ENCODE assay signal across 1 cellular context in the genomic region with DNA sequence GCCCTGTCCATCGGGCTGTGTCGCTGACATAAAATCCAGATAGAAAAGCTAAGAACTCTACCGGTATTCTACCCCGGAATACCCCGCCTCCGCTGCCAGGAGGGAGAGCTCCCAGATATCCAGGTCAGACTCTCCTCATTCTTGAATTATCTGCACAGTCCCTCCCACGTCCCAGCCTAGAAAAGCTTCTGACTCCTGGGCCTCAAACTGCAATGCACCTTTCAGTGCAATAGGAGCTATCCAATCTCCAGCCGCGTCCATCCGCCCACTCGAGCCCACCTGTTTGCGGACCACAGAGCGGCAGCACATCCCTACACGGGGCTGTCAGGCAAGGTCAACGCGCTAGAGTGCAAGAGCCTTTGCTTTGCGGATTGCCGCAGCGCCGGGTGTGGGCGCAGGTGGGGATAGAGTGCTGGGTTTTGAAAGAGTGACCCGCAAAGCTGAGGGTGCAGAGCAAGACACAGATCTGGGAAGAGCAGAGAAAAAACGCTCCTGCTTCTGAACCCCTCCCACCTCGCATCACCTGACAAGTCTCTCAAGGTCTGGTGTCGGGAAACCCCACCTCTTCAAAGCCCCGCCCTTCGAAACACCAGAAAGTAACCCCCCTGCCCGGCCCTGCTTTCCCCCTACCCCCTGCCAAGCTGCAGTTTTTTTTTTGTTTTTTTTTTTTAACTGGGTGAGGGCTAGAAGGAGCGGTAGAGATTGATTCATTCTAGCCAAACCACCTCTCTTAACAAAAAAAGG.
TF ChIP-seq lines count a peak whose summit lies in the region.

No MANE protein-coding gene starts in this region.

TF ChIP-seq in HepG2, 621 proteins besides CTCF, POLR2A, EP300 and RAD21 (continued from another document and continues in another):
- TF ChIP-seq, protein P1, sequence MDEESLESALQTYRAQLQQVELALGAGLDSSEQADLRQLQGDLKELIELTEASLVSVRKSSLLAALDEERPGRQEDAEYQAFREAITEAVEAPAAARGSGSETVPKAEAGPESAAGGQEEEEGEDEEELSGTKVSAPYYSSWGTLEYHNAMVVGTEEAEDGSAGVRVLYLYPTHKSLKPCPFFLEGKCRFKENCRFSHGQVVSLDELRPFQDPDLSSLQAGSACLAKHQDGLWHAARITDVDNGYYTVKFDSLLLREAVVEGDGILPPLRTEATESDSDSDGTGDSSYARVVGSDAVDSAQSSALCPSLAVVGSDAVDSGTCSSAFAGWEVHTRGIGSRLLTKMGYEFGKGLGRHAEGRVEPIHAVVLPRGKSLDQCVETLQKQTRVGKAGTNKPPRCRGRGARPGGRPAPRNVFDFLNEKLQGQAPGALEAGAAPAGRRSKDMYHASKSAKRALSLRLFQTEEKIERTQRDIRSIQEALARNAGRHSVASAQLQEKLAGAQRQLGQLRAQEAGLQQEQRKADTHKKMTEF (CRISPR knock-in tag; IDR thresholded peaks at IDR 0.05), result no peak
- TF ChIP-seq ZNF263 (CRISPR knock-in tag; IDR thresholded peaks at IDR 0.05) (no peak), TEAD3 (CRISPR knock-in tag; optimal IDR thresholded peaks at IDR 0.05; ENCODE audit: borderline replicate concordance) (peak; percentile 59), TBL1XR1 (IDR thresholded peaks at IDR 0.05; ENCODE audit: borderline replicate concordance, low read length, partially characterized antibody) (no peak), ZNF552 (CRISPR knock-in tag; IDR thresholded peaks at IDR 0.05; ENCODE audit: borderline replicate concordance) (no peak), KMT2A (CRISPR knock-in tag; IDR thresholded peaks at IDR 0.05) (peak; percentile 72), HOXD1 (CRISPR knock-in tag; IDR thresholded peaks at IDR 0.05) (no peak), ZNF331 (CRISPR knock-in tag; IDR thresholded peaks at IDR 0.05) (peak; percentile 42; the same call in 1 of the 2 replicates), RFX1 (IDR thresholded peaks at IDR 0.05) (no peak), RBM39 (IDR thresholded peaks at IDR 0.05; ENCODE audit: low read depth, low read length, poor library complexity, severe bottlenecking) (no peak), ATAD3A (CRISPR knock-in tag; IDR thresholded peaks at IDR 0.05) (no peak), SP2 (CRISPR knock-in tag; IDR thresholded peaks at IDR 0.05) (no peak), ZNF569 (CRISPR knock-in tag; IDR thresholded peaks at IDR 0.05; ENCODE audit: borderline replicate concordance) (no peak), ZNF720 (CRISPR knock-in tag; IDR thresholded peaks at IDR 0.05) (no peak), AHR (CRISPR knock-in tag; IDR thresholded peaks at IDR 0.05) (no peak), ZNF34 (CRISPR knock-in tag; IDR thresholded peaks at IDR 0.05; ENCODE audit: borderline replicate concordance) (0 out of 2 replicates have a peak, but pooled peaks have one; percentile 11), MED1 (CRISPR knock-in tag; IDR thresholded peaks at IDR 0.05) (peak; percentile 32; the same call in 1 of the 2 replicates), GLI4 (CRISPR knock-in tag; IDR thresholded peaks at IDR 0.05; ENCODE audit: borderline replicate concordance) (no peak), ZNF33B (CRISPR knock-in tag; IDR thresholded peaks at IDR 0.05) (no peak; the same call in 1 of the 2 replicates), ZNF607 (CRISPR knock-in tag; IDR thresholded peaks at IDR 0.05; ENCODE audit: borderline replicate concordance) (no peak; the same call in none of the 2 replicates), KLF6 (CRISPR knock-in tag; IDR thresholded peaks at IDR 0.05) (no peak), ZNF619 (CRISPR knock-in tag; IDR thresholded peaks at IDR 0.05) (no peak), SMAD3 (CRISPR knock-in tag; IDR thresholded peaks at IDR 0.05) (no peak), ZNF724P (CRISPR knock-in tag; IDR thresholded peaks at IDR 0.05; ENCODE audit: borderline replicate concordance) (no peak), CC2D1A (CRISPR knock-in tag; IDR thresholded peaks at IDR 0.05) (no peak), ZFP82 (CRISPR knock-in tag; IDR thresholded peaks at IDR 0.05; ENCODE audit: borderline replicate concordance) (no peak), HMG20A (CRISPR knock-in tag; IDR thresholded peaks at IDR 0.05; ENCODE audit: borderline replicate concordance) (no peak), ZNF660 (CRISPR knock-in tag; IDR thresholded peaks at IDR 0.05; ENCODE audit: borderline replicate concordance, low read depth) (no peak), ZNF33A (CRISPR knock-in tag; IDR thresholded peaks at IDR 0.05; ENCODE audit: borderline replicate concordance) (no peak)
- TF ChIP-seq, protein P2, sequence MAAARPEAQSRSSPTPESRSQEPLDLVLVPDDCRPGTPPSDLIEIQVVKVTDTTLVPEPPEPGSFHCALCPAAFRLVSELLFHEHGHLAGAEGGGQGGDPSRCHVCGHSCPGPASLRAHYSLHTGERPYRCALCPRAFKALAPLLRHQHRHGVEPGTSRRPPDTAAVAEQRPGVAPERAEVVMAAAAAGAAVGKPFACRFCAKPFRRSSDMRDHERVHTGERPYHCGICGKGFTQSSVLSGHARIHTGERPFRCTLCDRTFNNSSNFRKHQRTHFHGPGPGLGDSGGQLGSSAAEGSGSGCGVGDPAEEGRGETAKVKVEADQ (CRISPR knock-in tag; IDR thresholded peaks at IDR 0.05; ENCODE audit: borderline replicate concordance), result no peak
- TF ChIP-seq, protein P3, sequence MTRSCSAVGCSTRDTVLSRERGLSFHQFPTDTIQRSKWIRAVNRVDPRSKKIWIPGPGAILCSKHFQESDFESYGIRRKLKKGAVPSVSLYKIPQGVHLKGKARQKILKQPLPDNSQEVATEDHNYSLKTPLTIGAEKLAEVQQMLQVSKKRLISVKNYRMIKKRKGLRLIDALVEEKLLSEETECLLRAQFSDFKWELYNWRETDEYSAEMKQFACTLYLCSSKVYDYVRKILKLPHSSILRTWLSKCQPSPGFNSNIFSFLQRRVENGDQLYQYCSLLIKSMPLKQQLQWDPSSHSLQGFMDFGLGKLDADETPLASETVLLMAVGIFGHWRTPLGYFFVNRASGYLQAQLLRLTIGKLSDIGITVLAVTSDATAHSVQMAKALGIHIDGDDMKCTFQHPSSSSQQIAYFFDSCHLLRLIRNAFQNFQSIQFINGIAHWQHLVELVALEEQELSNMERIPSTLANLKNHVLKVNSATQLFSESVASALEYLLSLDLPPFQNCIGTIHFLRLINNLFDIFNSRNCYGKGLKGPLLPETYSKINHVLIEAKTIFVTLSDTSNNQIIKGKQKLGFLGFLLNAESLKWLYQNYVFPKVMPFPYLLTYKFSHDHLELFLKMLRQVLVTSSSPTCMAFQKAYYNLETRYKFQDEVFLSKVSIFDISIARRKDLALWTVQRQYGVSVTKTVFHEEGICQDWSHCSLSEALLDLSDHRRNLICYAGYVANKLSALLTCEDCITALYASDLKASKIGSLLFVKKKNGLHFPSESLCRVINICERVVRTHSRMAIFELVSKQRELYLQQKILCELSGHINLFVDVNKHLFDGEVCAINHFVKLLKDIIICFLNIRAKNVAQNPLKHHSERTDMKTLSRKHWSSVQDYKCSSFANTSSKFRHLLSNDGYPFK (CRISPR knock-in tag; IDR thresholded peaks at IDR 0.05; ENCODE audit: borderline replicate concordance), result no peak
- TF ChIP-seq, protein P4, sequence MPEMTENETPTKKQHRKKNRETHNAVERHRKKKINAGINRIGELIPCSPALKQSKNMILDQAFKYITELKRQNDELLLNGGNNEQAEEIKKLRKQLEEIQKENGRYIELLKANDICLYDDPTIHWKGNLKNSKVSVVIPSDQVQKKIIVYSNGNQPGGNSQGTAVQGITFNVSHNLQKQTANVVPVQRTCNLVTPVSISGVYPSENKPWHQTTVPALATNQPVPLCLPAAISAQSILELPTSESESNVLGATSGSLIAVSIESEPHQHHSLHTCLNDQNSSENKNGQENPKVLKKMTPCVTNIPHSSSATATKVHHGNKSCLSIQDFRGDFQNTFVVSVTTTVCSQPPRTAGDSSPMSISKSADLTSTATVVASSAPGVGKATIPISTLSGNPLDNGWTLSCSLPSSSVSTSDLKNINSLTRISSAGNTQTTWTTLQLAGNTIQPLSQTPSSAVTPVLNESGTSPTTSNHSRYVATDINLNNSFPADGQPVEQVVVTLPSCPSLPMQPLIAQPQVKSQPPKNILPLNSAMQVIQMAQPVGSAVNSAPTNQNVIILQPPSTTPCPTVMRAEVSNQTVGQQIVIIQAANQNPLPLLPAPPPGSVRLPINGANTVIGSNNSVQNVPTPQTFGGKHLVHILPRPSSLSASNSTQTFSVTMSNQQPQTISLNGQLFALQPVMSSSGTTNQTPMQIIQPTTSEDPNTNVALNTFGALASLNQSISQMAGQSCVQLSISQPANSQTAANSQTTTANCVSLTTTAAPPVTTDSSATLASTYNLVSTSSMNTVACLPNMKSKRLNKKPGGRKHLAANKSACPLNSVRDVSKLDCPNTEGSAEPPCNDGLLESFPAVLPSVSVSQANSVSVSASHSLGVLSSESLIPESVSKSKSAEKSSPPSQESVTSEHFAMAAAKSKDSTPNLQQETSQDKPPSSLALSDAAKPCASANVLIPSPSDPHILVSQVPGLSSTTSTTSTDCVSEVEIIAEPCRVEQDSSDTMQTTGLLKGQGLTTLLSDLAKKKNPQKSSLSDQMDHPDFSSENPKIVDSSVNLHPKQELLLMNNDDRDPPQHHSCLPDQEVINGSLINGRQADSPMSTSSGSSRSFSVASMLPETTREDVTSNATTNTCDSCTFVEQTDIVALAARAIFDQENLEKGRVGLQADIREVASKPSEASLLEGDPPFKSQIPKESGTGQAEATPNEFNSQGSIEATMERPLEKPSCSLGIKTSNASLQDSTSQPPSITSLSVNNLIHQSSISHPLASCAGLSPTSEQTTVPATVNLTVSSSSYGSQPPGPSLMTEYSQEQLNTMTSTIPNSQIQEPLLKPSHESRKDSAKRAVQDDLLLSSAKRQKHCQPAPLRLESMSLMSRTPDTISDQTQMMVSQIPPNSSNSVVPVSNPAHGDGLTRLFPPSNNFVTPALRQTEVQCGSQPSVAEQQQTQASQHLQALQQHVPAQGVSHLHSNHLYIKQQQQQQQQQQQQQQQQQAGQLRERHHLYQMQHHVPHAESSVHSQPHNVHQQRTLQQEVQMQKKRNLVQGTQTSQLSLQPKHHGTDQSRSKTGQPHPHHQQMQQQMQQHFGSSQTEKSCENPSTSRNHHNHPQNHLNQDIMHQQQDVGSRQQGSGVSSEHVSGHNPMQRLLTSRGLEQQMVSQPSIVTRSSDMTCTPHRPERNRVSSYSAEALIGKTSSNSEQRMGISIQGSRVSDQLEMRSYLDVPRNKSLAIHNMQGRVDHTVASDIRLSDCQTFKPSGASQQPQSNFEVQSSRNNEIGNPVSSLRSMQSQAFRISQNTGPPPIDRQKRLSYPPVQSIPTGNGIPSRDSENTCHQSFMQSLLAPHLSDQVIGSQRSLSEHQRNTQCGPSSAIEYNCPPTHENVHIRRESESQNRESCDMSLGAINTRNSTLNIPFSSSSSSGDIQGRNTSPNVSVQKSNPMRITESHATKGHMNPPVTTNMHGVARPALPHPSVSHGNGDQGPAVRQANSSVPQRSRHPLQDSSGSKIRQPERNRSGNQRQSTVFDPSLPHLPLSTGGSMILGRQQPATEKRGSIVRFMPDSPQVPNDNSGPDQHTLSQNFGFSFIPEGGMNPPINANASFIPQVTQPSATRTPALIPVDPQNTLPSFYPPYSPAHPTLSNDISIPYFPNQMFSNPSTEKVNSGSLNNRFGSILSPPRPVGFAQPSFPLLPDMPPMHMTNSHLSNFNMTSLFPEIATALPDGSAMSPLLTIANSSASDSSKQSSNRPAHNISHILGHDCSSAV (CRISPR knock-in tag; IDR thresholded peaks at IDR 0.05; ENCODE audit: borderline replicate concordance), result no peak
- TF ChIP-seq, protein P5, sequence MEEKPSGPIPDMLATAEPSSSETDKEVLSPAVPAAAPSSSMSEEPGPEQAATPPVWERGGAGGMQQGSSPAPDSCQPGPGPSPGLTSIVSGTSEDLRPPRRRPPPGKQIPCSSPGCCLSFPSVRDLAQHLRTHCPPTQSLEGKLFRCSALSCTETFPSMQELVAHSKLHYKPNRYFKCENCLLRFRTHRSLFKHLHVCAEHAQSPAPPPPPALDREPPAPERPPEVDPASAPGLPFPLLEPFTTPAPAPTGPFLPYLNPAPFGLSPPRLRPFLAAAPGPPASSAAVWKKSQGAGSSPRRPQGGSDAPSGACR (CRISPR knock-in tag; IDR thresholded peaks at IDR 0.05), result 0 out of 2 replicates have a peak, but pooled peaks have one; percentile 31
- TF ChIP-seq, protein P6, sequence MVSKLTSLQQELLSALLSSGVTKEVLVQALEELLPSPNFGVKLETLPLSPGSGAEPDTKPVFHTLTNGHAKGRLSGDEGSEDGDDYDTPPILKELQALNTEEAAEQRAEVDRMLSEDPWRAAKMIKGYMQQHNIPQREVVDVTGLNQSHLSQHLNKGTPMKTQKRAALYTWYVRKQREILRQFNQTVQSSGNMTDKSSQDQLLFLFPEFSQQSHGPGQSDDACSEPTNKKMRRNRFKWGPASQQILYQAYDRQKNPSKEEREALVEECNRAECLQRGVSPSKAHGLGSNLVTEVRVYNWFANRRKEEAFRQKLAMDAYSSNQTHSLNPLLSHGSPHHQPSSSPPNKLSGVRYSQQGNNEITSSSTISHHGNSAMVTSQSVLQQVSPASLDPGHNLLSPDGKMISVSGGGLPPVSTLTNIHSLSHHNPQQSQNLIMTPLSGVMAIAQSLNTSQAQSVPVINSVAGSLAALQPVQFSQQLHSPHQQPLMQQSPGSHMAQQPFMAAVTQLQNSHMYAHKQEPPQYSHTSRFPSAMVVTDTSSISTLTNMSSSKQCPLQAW (CRISPR knock-in tag; IDR thresholded peaks at IDR 0.05), result peak; percentile 71; the same call in 1 of the 2 replicates
- TF ChIP-seq, protein P7, sequence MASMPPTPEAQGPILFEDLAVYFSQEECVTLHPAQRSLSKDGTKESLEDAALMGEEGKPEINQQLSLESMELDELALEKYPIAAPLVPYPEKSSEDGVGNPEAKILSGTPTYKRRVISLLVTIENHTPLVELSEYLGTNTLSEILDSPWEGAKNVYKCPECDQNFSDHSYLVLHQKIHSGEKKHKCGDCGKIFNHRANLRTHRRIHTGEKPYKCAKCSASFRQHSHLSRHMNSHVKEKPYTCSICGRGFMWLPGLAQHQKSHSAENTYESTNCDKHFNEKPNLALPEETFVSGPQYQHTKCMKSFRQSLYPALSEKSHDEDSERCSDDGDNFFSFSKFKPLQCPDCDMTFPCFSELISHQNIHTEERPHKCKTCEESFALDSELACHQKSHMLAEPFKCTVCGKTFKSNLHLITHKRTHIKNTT (CRISPR knock-in tag; IDR thresholded peaks at IDR 0.05), result no peak
- TF ChIP-seq, protein P8, sequence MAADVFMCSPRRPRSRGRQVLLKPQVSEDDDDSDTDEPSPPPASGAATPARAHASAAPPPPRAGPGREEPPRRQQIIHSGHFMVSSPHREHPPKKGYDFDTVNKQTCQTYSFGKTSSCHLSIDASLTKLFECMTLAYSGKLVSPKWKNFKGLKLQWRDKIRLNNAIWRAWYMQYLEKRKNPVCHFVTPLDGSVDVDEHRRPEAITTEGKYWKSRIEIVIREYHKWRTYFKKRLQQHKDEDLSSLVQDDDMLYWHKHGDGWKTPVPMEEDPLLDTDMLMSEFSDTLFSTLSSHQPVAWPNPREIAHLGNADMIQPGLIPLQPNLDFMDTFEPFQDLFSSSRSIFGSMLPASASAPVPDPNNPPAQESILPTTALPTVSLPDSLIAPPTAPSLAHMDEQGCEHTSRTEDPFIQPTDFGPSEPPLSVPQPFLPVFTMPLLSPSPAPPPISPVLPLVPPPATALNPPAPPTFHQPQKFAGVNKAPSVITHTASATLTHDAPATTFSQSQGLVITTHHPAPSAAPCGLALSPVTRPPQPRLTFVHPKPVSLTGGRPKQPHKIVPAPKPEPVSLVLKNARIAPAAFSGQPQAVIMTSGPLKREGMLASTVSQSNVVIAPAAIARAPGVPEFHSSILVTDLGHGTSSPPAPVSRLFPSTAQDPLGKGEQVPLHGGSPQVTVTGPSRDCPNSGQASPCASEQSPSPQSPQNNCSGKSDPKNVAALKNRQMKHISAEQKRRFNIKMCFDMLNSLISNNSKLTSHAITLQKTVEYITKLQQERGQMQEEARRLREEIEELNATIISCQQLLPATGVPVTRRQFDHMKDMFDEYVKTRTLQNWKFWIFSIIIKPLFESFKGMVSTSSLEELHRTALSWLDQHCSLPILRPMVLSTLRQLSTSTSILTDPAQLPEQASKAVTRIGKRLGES (CRISPR knock-in tag; IDR thresholded peaks at IDR 0.05; ENCODE audit: borderline replicate concordance), result no peak
